ENCODE assay signal across 14 cellular contexts in genomic region chr1:243903023-243903422, GRCh38.
"Had no signal": no experiment of that assay in that cellular context is flagged by ENCODE, and none has a peak within 500 bp of the region (broad histone marks: within the 10 kb centered on the region; RNA-seq: fewer than 3 reads in every experiment).

No MANE protein-coding gene starts in this region.

- H3K27ac ChIP-seq: brain microvascular endothelial cell, coronary artery, lower lobe of right lung, parathyroid adenoma, tibial nerve, uterus had no signal

- H3K27me3 ChIP-seq: brain microvascular endothelial cell, uterus had no signal

- H3K4me1 ChIP-seq: lower lobe of right lung, parathyroid adenoma, tibial nerve, uterus had no signal

- H3K9me3 ChIP-seq: lower lobe of right lung, tibial nerve, uterus had no signal

- H3K4me3 ChIP-seq: coronary artery, lower lobe of right lung, tibial nerve, uterus had no signal

- H3K36me3 ChIP-seq: brain microvascular endothelial cell, lower lobe of right lung, tibial nerve, uterus had no signal

- DNase-seq: activated CD4-positive, alpha-beta T cell treated with anti-CD3 and anti-CD28 coated beads, Interleukin-2, amount 10 ng/mL, durations not matched to agents 7 days and 5 days; activated CD8-positive, alpha-beta T cell treated with anti-CD3 and anti-CD28 coated beads, Interleukin-2, amount 10 ng/mL, durations not matched to agents 7 days and 5 days; activated naive CD4-positive, alpha-beta T cell treated with Interleukin-2 at 50 U/mL for 16 hours; activated naive CD8-positive, alpha-beta T cell treated with anti-CD3 and anti-CD28 coated beads, Interleukin-2, amount 10 ng/mL, durations not matched to agents 7 days and 5 days; activated T-cell treated with anti-CD3 and anti-CD28 coated beads, Interleukin-2, amount 50 U/mL, for 24 hours; brain microvascular endothelial cell; left colon; lower lobe of right lung; stimulated activated naive B cell treated with anti-CD40 and anti-IgM and Interleukin-4, amounts not matched to agents 10 μg/mL and 1 μg/mL and 100 μg/mL, for 72 hours; T1000; uterus had no signal
